Comparison of ENCODE assay signal across 8 cellular contexts in genomic region chr3:169772530-169772950, GRCh38. TPM values are rescaled to one million over a fixed set of nuclear protein-coding genes. Genes with fewer than 3 reads are reported as not detected.
DNase-seq lines count a peak whose midpoint lies in the region; ATAC-seq and TF ChIP-seq lines count a peak whose summit lies in the region.

No MANE protein-coding gene starts in this region.

- peaks cover 6% of the 10 kb centered on the region; the same call in 1 of the 2 replicates for H3K4me1 ChIP-seq in ES-I3 (ENCODE audit: insufficient read depth, low read length)
- peaks cover 27% of the 10 kb centered on the region for H3K4me1 ChIP-seq in OCI-LY1 (ENCODE audit: insufficient read depth, low read length, severe bottlenecking)
- H3K4me1 ChIP-seq in trophoblast cell (ENCODE audit: control insufficient read depth in 1 of 2, insufficient read depth in 2 of 2, low read length in 2 of 2), result no peaks in the 10 kb centered on the region

- H3K27ac ChIP-seq in OCI-LY1 (ENCODE audit: low read depth, low read length, poor library complexity, severe bottlenecking) (peak overlapping the region; percentile 95), trophoblast cell (ENCODE audit: low read depth, low read length) (peak overlapping the region; percentile 92)

- H3K4me3 ChIP-seq in OCI-LY1 (ENCODE audit: low read depth, low read length, poor library complexity, severe bottlenecking), result peak overlapping the region; percentile 71
- H3K4me3 ChIP-seq in trophoblast cell (ENCODE audit: low read depth, low read length), result peak overlapping the region; percentile 93

- no peak for TF ChIP-seq CTCF in OCI-LY1 (IDR thresholded peaks at IDR 0.05; ENCODE audit: low read length)

- H3K4ac ChIP-seq in trophoblast cell (ENCODE audit: low read depth, low read length), result peak overlapping the region; percentile 29

- H3K9me3 ChIP-seq in ES-I3 (ENCODE audit: control insufficient read depth, insufficient read depth, low read length), result no peaks in the 10 kb centered on the region
- no peaks in the 10 kb centered on the region for H3K9me3 ChIP-seq in OCI-LY1 (ENCODE audit: low read length)
- H3K9me3 ChIP-seq in trophoblast cell (ENCODE audit: insufficient read depth, low read depth, low read length), result no peaks in the 10 kb centered on the region

- H3K9ac ChIP-seq in ES-I3 (ENCODE audit: low read depth, low read length) (peak overlapping the region; percentile 83), OCI-LY1 (ENCODE audit: low read length) (peak overlapping the region; percentile 82), trophoblast cell (ENCODE audit: low read length) (peak overlapping the region; percentile 81)

- H3K23ac ChIP-seq in trophoblast cell (ENCODE audit: low read length), result no peak overlapping the region

- H4K91ac ChIP-seq in trophoblast cell (ENCODE audit: low read depth, low read length), result peak overlapping the region; percentile 82

- peaks cover 14% of the 10 kb centered on the region for H3K79me1 ChIP-seq in trophoblast cell (ENCODE audit: low read length)

- H3K36me3 ChIP-seq in ES-I3 (ENCODE audit: insufficient read depth, low read length) (peaks cover 10% of the 10 kb centered on the region; the same call in 1 of the 2 replicates), OCI-LY1 (ENCODE audit: insufficient read depth, low read length) (peaks cover 33% of the 10 kb centered on the region), trophoblast cell (ENCODE audit: control insufficient read depth in 1 of 2, insufficient read depth in 2 of 2, low read length in 2 of 2) (peaks cover 1 to 5% of the 10 kb centered on the region in 2 experiments)

- H3K4me2 ChIP-seq in OCI-LY1 (ENCODE audit: low read length), result peak overlapping the region; percentile 82
- H3K4me2 ChIP-seq in trophoblast cell (ENCODE audit: low read length), result peak overlapping the region; percentile 78

- peak overlapping the region; percentile 51 for H3K18ac ChIP-seq in trophoblast cell (ENCODE audit: low read length)

- H3F3A ChIP-seq in OCI-LY1 (ENCODE audit: insufficient read depth, low read length), result peaks cover 26% of the 10 kb centered on the region

- H3K14ac ChIP-seq in trophoblast cell (ENCODE audit: low read length), result peak overlapping the region; percentile 59

- peak; percentile 20 for ATAC-seq in GM21786 (IDR thresholded peaks at IDR 0.05; ENCODE audit: unreplicated experiment)
- ATAC-seq in left ventricle myocardium superior, result peak; percentile 79

- no peaks in the 10 kb centered on the region for H3K27me3 ChIP-seq in OCI-LY1 (ENCODE audit: insufficient read depth, low read length)
- no peaks in the 10 kb centered on the region for H3K27me3 ChIP-seq in trophoblast cell (ENCODE audit: insufficient read depth, low read length)

- peak overlapping the region; percentile 47 for H2BK5ac ChIP-seq in trophoblast cell (ENCODE audit: low read depth, low read length, poor library complexity)

- H2BK120ac ChIP-seq in trophoblast cell (ENCODE audit: insufficient read depth, low read length, poor library complexity), result peak overlapping the region; percentile 62

- peak overlapping the region; percentile 80 for H4K8ac ChIP-seq in trophoblast cell (ENCODE audit: low read depth, low read length)

- WGBS in trophoblast cell (ENCODE audit: extremely low coverage, insufficient coverage, insufficient read length), result no CpG with 5 or more reads among the region's 11 CpGs

- H2AK5ac ChIP-seq in trophoblast cell (ENCODE audit: low read length), result no peak overlapping the region

- no peaks in the 10 kb centered on the region for H4K20me1 ChIP-seq in OCI-LY1 (ENCODE audit: insufficient read depth, low read length)

- no peak overlapping the region for H2BK12ac ChIP-seq in trophoblast cell (ENCODE audit: low read length)

- DNase-seq in KG1 (lab: John Stamatoyannopoulos, UW) (peak; percentile 85), anterior cingulate cortex (lab: John Stamatoyannopoulos, UW) (peak in 50 of 58 donors; percentile 51 to 91 (median 79)), left ventricle myocardium superior (peak; percentile 78), trophoblast cell (peak; percentile 78 to 86), HuH-7.5 (ENCODE audit: low spot score) (no peak)

- H4K12ac ChIP-seq in trophoblast cell (ENCODE audit: low read depth, low read length), result peak overlapping the region; percentile 33

- H3K79me2 ChIP-seq in OCI-LY1 (ENCODE audit: insufficient read depth, low read length), result peaks cover 28% of the 10 kb centered on the region
- H3K79me2 ChIP-seq in trophoblast cell (ENCODE audit: control insufficient read depth, insufficient read depth, low read length, poor library complexity), result peaks cover 7% of the 10 kb centered on the region

- no peak overlapping the region for H2AFZ ChIP-seq in OCI-LY1 (ENCODE audit: low read length)
- peak overlapping the region; percentile 70 for H2AFZ ChIP-seq in trophoblast cell (ENCODE audit: insufficient read depth, low read length, poor library complexity)

- no peaks in the 10 kb centered on the region for H3K9me2 ChIP-seq in OCI-LY1 (ENCODE audit: low read depth, low read length)

- intact Hi-C loops in left ventricle myocardium superior (cut with micrococcal nuclease), result no loop called here

RNA-seq across cellular contexts. Expression of gene MYNN, which starts 0.7 kb away (rescaled TPM):
- total RNA-seq in left ventricle myocardium superior, result 13.2 TPM
- 12.6 TPM in 2 replicates for polyA plus RNA-seq in trophoblast cell (2013)

RNA-seq across cellular contexts. Expression of gene ACTRT3, which starts 3.2 kb away (rescaled TPM):
- total RNA-seq in left ventricle myocardium superior, result 0.72 TPM
- 0.44 and 0.49 TPM in 2 replicates for polyA plus RNA-seq in trophoblast cell (2013)

RNA-seq across cellular contexts. Expression of gene TERC, which starts 7.7 kb away (rescaled TPM):
- total RNA-seq in left ventricle myocardium superior, result 3.5 TPM
- 0.29 TPM in 1 of 2 replicates, not detected in the other for polyA plus RNA-seq in trophoblast cell (2013)

RNA-seq across cellular contexts. Expression of gene LRRIQ4, which starts 40.1 kb away (rescaled TPM):
- total RNA-seq in left ventricle myocardium superior, result not detected
- 0.03 TPM in 2 replicates for polyA plus RNA-seq in trophoblast cell (2013)

RNA-seq across cellular contexts. Expression of gene LRRC34, which starts 40.2 kb away (rescaled TPM):
- 1.6 TPM for total RNA-seq in left ventricle myocardium superior
- 0.37 and 0.49 TPM in 2 replicates for polyA plus RNA-seq in trophoblast cell (2013)
